12 cellular contexts compared by ENCODE assay signal in the genomic region with DNA sequence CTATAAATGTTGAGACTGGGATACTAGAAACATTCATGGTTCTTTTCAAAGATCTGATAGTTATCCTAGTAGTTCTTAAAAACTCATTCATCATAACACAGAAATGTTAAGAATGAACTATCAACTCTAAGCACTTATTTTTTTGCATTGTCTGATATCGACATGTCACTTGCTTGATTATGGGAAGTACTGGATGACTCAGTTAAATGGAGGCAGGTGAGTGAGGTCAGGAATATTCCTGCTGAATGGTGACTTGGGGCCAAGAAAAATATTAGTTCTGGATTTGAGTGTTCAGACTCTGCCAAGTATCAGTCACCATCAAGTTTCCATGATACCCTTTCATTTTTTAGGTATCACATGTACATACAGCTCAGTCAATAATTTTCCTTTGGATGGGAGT.
A peak's percentile ranks its signal among the peaks of the same experiment; 100 is the strongest.
DNase-seq lines count a peak whose midpoint lies in the region; ATAC-seq and TF ChIP-seq lines count a peak whose summit lies in the region.
"Had no signal": no experiment of that assay in that cellular context is flagged by ENCODE, and none has a peak within 500 bp of the region (broad histone marks: within the 10 kb centered on the region; RNA-seq: fewer than 3 reads in every experiment).

No MANE protein-coding gene starts in this region.

- H3K36me3 ChIP-seq in ACC112 (ENCODE audit: insufficient read depth, low read length), result peaks cover 32% of the 10 kb centered on the region

- WGBS in right cardiac atrium, result 39% methylated on average over 1 of the region's 1 CpG

- TF ChIP-seq CTCF in CD14-positive monocyte (IDR thresholded peaks at IDR 0.05), result no peak

- H3K4me3 ChIP-seq in ACC112 (ENCODE audit: low read depth, low read length) (peak overlapping the region; percentile 41), right cardiac atrium (ENCODE audit: low read length) (no peak overlapping the region)

- peaks cover 4 to 16% (median 11%) of the 10 kb centered on the region in 7 donors for H3K9me3 Mint-ChIP-seq in CD14-positive monocyte

- no peaks in the 10 kb centered on the region for H3K27me3 Mint-ChIP-seq in CD14-positive monocyte (ENCODE audit: low read depth in 3 of 3)
- H3K27me3 Mint-ChIP-seq: B cell had no signal

- H3K27ac Mint-ChIP-seq in CD14-positive monocyte, result no peak overlapping the region
- H3K27ac Mint-ChIP-seq: B cell had no signal

- peak; percentile 12 for DNase-seq in LoVo (ENCODE audit: low spot score)
- DNase-seq in astrocyte of the hippocampus (ENCODE audit: low read depth, low spot score), result peak; percentile 72
- no peak for DNase-seq in right cardiac atrium
- DNase-seq in GM03348 (ENCODE audit: low spot score), result no peak
- DNase-seq in SIG-M5 treated with dmso at 0.1 percent for 504 hours (lab: John Stamatoyannopoulos, UW; ENCODE audit: unreplicated experiment), result no peak
- DNase-seq in CD14-positive monocyte (ENCODE audit: low spot score), result no peak
- DNase-seq: activated gamma-delta T cell, MM.1S, small intestine had no signal

- no peaks in the 10 kb centered on the region for H3K4me1 Mint-ChIP-seq in CD14-positive monocyte

- H3K27ac ChIP-seq in ACC112 (ENCODE audit: low read depth, low read length) (peak overlapping the region; percentile 88), right cardiac atrium (ENCODE audit: low read length) (no peak overlapping the region)

- no peaks in the 10 kb centered on the region for H3K9me3 ChIP-seq in right cardiac atrium (ENCODE audit: control insufficient read depth, low read length)

- no peak overlapping the region for H2AFZ ChIP-seq in ACC112 (ENCODE audit: low read length, unreplicated experiment)

- intact Hi-C loops in right cardiac atrium (cut with DNase I) (no loop called here), CD14-positive monocyte (cut with micrococcal nuclease) (no loop called here)

- H3K36me3 Mint-ChIP-seq in CD14-positive monocyte, result peaks cover 5 to 8% of the 10 kb centered on the region in 2 donors

- peaks cover 60% of the 10 kb centered on the region for H3K79me2 ChIP-seq in ACC112 (ENCODE audit: control insufficient read depth, insufficient read depth, low read length, unreplicated experiment)

- peak; percentile 74 to 88 for ATAC-seq in right cardiac atrium
- no peak for ATAC-seq in HG03135 (IDR thresholded peaks at IDR 0.05; ENCODE audit: unreplicated experiment)

- no peak overlapping the region for H3K4me3 Mint-ChIP-seq in CD14-positive monocyte
- H3K4me3 Mint-ChIP-seq: B cell had no signal

- H3K4me1 ChIP-seq in ACC112 (ENCODE audit: control insufficient read depth, insufficient read depth, low read length, unreplicated experiment) (peaks cover 18% of the 10 kb centered on the region), right cardiac atrium (ENCODE audit: control insufficient read depth, insufficient read depth, low read length) (no peaks in the 10 kb centered on the region)

- H3K27me3 ChIP-seq in ACC112 (ENCODE audit: insufficient read depth, low read length), result no peaks in the 10 kb centered on the region
- no peaks in the 10 kb centered on the region for H3K27me3 ChIP-seq in right cardiac atrium (ENCODE audit: control insufficient read depth, insufficient read depth)

Comparison
In these comparisons a context has a peak if more than half of its experiments do, and no peak if none do; other contexts are left out.
1. DNase-seq: peak in LoVo (single experiment) and astrocyte of the hippocampus (single experiment); none in right cardiac atrium (0 of 3), GM03348 (single experiment), SIG-M5 treated with dmso at 0.1 percent for 504 hours (single experiment) and CD14-positive monocyte (single experiment).